14 cellular contexts compared by ENCODE assay signal in the genomic region with DNA sequence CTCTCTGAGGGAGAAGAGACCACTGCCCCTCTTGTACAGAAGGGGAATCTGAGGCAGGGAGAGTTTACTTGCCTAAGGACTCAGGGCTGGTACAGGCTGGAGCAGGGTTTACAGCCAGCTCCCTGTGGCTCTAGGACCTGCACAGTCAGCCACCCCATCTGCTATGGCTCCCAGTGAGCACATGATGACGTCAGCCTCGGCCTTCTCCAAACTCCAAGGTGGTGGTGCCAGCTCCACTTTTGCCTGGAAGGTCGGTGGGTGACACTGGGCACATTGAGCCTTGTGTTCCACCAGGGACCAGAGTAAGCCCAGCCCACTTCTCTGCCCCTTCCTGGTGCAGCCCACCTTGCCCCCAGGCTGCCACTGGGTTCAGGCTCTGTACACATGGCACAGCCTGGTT.
"Had no signal": no experiment of that assay in that cellular context is flagged by ENCODE, and none has a peak within 500 bp of the region (broad histone marks: within the 10 kb centered on the region; RNA-seq: fewer than 3 reads in every experiment).

No MANE protein-coding gene starts in this region.

- FAIRE-seq: keratinocyte had no signal

- H3K27me3 ChIP-seq: hepatocyte, neural progenitor cell, ovary, sigmoid colon had no signal

- H3K4me3 ChIP-seq: coronary artery, esophagus muscularis mucosa, hepatocyte, neural progenitor cell, ovary, sigmoid colon, spleen had no signal

- H3K4me2 ChIP-seq: hepatocyte, neural progenitor cell had no signal

- H3K4me1 ChIP-seq: esophagus muscularis mucosa, neural progenitor cell, sigmoid colon, spleen had no signal

- ATAC-seq: activated CD4-positive, alpha-beta T cell treated with anti-CD3 and anti-CD28 coated beads for 36 hours; left lobe of liver; stimulated activated naive CD8-positive, alpha-beta T cell treated with anti-CD3 and anti-CD28 coated beads, Interleukin-15, amount 100 ng/mL, for 72 hours had no signal

- H3K27ac ChIP-seq: coronary artery, esophagus muscularis mucosa, hepatocyte, neural progenitor cell, ovary, sigmoid colon, spleen had no signal

- H3K36me3 ChIP-seq: esophagus muscularis mucosa, neural progenitor cell, ovary, spleen had no signal

- H3K79me2 ChIP-seq: hepatocyte had no signal

- DNase-seq: activated CD4-positive, alpha-beta memory T cell treated with anti-CD3 and anti-CD28 coated beads for 36 hours; activated CD4-positive, alpha-beta T cell treated with anti-CD3 and anti-CD28 coated beads for 36 hours; activated naive CD4-positive, alpha-beta T cell treated with anti-CD3 and anti-CD28 coated beads, Interleukin-2, amount 50 U/mL, for 16 hours; activated T-cell treated with anti-CD3 and anti-CD28 coated beads, Interleukin-2, amount 50 U/mL, for 24 hours; ovary; sigmoid colon; spleen; stimulated activated naive CD8-positive, alpha-beta T cell treated with anti-CD3 and anti-CD28 coated beads, Interleukin-15, amount 100 ng/mL, for 72 hours had no signal

- H2AFZ ChIP-seq: hepatocyte, neural progenitor cell had no signal

- H3K9ac ChIP-seq: neural progenitor cell had no signal

- H3K9me3 ChIP-seq: esophagus muscularis mucosa, ovary, sigmoid colon, spleen had no signal
